In genomic region chr12:112586148-112586783, GRCh38 we compare ENCODE assay signal across 20 cellular contexts.
A peak's percentile ranks its signal among the peaks of the same experiment; 100 is the strongest.
DNase-seq lines count a peak whose midpoint lies in the region; ATAC-seq and TF ChIP-seq lines count a peak whose summit lies in the region.
"Had no signal": no experiment of that assay in that cellular context is flagged by ENCODE, and none has a peak within 500 bp of the region (broad histone marks: within the 10 kb centered on the region; RNA-seq: fewer than 3 reads in every experiment).

No MANE protein-coding gene starts in this region.

- intact Hi-C loops in left lung (cut with DNase I) = no loop called here
- intact Hi-C loops in upper lobe of right lung (cut with DNase I) = no loop called here

- no peak overlapping the region for H3K4me3 ChIP-seq in left lung
- no peak overlapping the region for H3K4me3 ChIP-seq in upper lobe of right lung
- H3K4me3 ChIP-seq: A549; BLaER1 treated with 17β-estradiol and CSF1 and Interleukin-3, amounts not matched to agents 10 nM and 100 nM; GM12878 had no signal

- DNase-seq in NCI-H526 treated with DMSO at 0.1 percent for 48 hours (lab: John Stamatoyannopoulos, UW) (peak; percentile 9), NCI-H526 (lab: John Stamatoyannopoulos, UW) (no peak), DMS53 (lab: John Stamatoyannopoulos, UW) (peak; percentile 55), left lung (no peak), upper lobe of right lung (no peak), DMS79 treated with DMSO at 0.1 percent for 48 hours (lab: John Stamatoyannopoulos, UW) (no peak)
- no peak for DNase-seq in activated CD4-positive, alpha-beta T cell treated with anti-CD3 and anti-CD28 coated beads for 4 hours
- DNase-seq: AML-193; Caco-2; Calu3; CD4-positive, alpha-beta T cell; CD8-positive, alpha-beta T cell; DND-41; EL; GDM1 had no signal

- H3K4me1 ChIP-seq in left lung (no peaks in the 10 kb centered on the region), upper lobe of right lung (no peaks in the 10 kb centered on the region)
- H3K4me1 ChIP-seq: A549; BLaER1 treated with 17β-estradiol and CSF1 and Interleukin-3, amounts not matched to agents 10 nM and 100 nM; Caco-2 had no signal

- H3K27ac ChIP-seq in left lung (no peak overlapping the region), upper lobe of right lung (no peak overlapping the region)
- H3K27ac ChIP-seq: 22Rv1; A549; BLaER1 treated with 17β-estradiol and CSF1 and Interleukin-3, amounts not matched to agents 10 nM and 100 nM; C4-2B had no signal

- ATAC-seq in left lung = peak; percentile 80
- peak; percentile 41 for ATAC-seq in upper lobe of right lung
- ATAC-seq: A549; CD8-positive, alpha-beta T cell; GM12878 had no signal

- H3K27me3 ChIP-seq in left lung (peaks cover 0 to 9% of the 10 kb centered on the region in 2 donors), upper lobe of right lung (peaks cover 3% of the 10 kb centered on the region)
- H3K27me3 ChIP-seq: BLaER1 treated with 17β-estradiol and CSF1 and Interleukin-3, amounts not matched to agents 10 nM and 100 nM had no signal

- no peak for TF ChIP-seq CTCF in left lung (IDR thresholded peaks at IDR 0.05)
- no peak for TF ChIP-seq CTCF in upper lobe of right lung (IDR thresholded peaks at IDR 0.05)

- H3K9me3 ChIP-seq in left lung (no peaks in the 10 kb centered on the region), upper lobe of right lung (no peaks in the 10 kb centered on the region)
- H3K9me3 ChIP-seq: A549, Caco-2 had no signal

- no peaks in the 10 kb centered on the region for H3K36me3 ChIP-seq in left lung
- no peaks in the 10 kb centered on the region for H3K36me3 ChIP-seq in upper lobe of right lung
- H3K36me3 ChIP-seq: BLaER1 treated with 17β-estradiol and CSF1 and Interleukin-3, amounts not matched to agents 10 nM and 100 nM had no signal

Comparison
In these comparisons a context has a peak if more than half of its experiments do, and no peak if none do; other contexts are left out.
1. DNase-seq: peak in NCI-H526 treated with DMSO at 0.1 percent for 48 hours (single experiment) and DMS53 (single experiment); none in NCI-H526 (0 of 2), left lung (0 of 2), upper lobe of right lung (single experiment), DMS79 treated with DMSO at 0.1 percent for 48 hours (single experiment) and activated CD4-positive, alpha-beta T cell treated with anti-CD3 and anti-CD28 coated beads for 4 hours (0 of 2).